ENCODE assay signal across 25 cellular contexts in genomic region chr1:201890223-201890622, GRCh38. TPM values are rescaled to one million over a fixed set of nuclear protein-coding genes. Genes with fewer than 3 reads are reported as not detected.
DNase-seq lines count a peak whose midpoint lies in the region; ATAC-seq, FAIRE-seq and TF ChIP-seq lines count a peak whose summit lies in the region.
"Had no signal": no experiment of that assay in that cellular context is flagged by ENCODE, and none has a peak within 500 bp of the region (broad histone marks: within the 10 kb centered on the region; RNA-seq: fewer than 3 reads in every experiment).

No MANE protein-coding gene starts in this region.

- peak overlapping the region; percentile 89 for H3K4me2 ChIP-seq in osteoblast (ENCODE audit: insufficient read depth, low read length)

- peaks cover 10% of the 10 kb centered on the region for H4K20me1 ChIP-seq in osteoblast (ENCODE audit: insufficient read depth, low read length)

- ATAC-seq in heart left ventricle (no peak), Right ventricle myocardium superior (ENCODE audit: poor library complexity) (no peak)
- ATAC-seq: A549; effector memory CD8-positive, alpha-beta T cell; Right ventricle myocardium inferior had no signal

- H3K4me3 ChIP-seq in heart left ventricle (peak overlapping the region in 7 of 12 donors; percentile 66 to 93 (median 83)), brain microvascular endothelial cell (ENCODE audit: low read depth, low read length) (no peak overlapping the region), osteoblast (ENCODE audit: insufficient read depth, low read length) (no peak overlapping the region), tibial artery (peak overlapping the region; percentile 82 to 85), stomach (peak overlapping the region in 1 of 4 donors; percentile 75)
- H3K4me3 ChIP-seq: A549 had no signal

- H3K27me3 ChIP-seq in heart left ventricle (peaks cover 0 to 14% (median 0%) of the 10 kb centered on the region in 9 donors), brain microvascular endothelial cell (replicated peaks) (no peaks in the 10 kb centered on the region), osteoblast (ENCODE audit: insufficient read depth, low read length) (no peaks in the 10 kb centered on the region), tibial artery (no peaks in the 10 kb centered on the region), stomach (peaks cover 0 to 17% (median 7%) of the 10 kb centered on the region in 3 donors)

- intact Hi-C loops in heart left ventricle (cut with DNase I) (loop anchor here in 5 of 10 donors (10.0 kb wide), 4 partner anchors 55 to 245 kb away; partner anchors contain the start of genes GPR37L1 (in 1 of the 5) and LMOD1 (in 1 of the 5)), Right ventricle myocardium superior (cut with DNase I) (no loop called here), tibial artery (cut with DNase I; ENCODE audit: low total_unique reads) (no loop called here), stomach (cut with DNase I; ENCODE audit: low total_unique reads) (loop anchor here (10.0 kb wide), 1 partner anchor 55 kb away; the partner anchor contains the start of gene LMOD1)

- peak overlapping the region in 7 of 12 donors; percentile 72 to 95 (median 88) for H3K27ac ChIP-seq in heart left ventricle
- no peak overlapping the region for H3K27ac ChIP-seq in brain microvascular endothelial cell
- no peak overlapping the region for H3K27ac ChIP-seq in osteoblast (ENCODE audit: low read depth, low read length)
- H3K27ac ChIP-seq in tibial artery, result peak overlapping the region; percentile 80 to 95
- H3K27ac ChIP-seq in stomach, result peak overlapping the region in 1 of 5 donors; percentile 86
- H3K27ac ChIP-seq: A549, GM23248 had no signal

- no peaks in the 10 kb centered on the region for H3K79me2 ChIP-seq in osteoblast (ENCODE audit: insufficient read depth, low read length)

- WGBS in heart left ventricle, 4 donors, result 85 to 96% (median 89%) methylated on average over 7 of the region's 7 CpGs
- 81 to 92% (median 87%) methylated on average over 7 of the region's 7 CpGs for WGBS in stomach, 5 donors

- DNase-seq in heart left ventricle (peak in 1 of 5 donors; percentile 19), Right ventricle myocardium superior (no peak), brain microvascular endothelial cell (no peak), osteoblast (ENCODE audit: insufficient read length, low spot score, missing footprints) (peak; percentile 13), tibial artery (peak; percentile 19 to 66), GM19239 (ENCODE audit: insufficient read length, low spot score) (no peak), middle frontal gyrus (ENCODE audit: extremely low spot score, low spot score) (no peak), stomach (no peak)
- DNase-seq: activated CD4-positive, CD25-positive, alpha-beta regulatory T cell treated with anti-CD3 and anti-CD28 coated beads, Interleukin-2, amount 50 U/mL, for 72 hours; activated CD8-positive, alpha-beta memory T cell treated with anti-CD3 and anti-CD28 coated beads for 24 hours; activated naive CD4-positive, alpha-beta T cell treated with anti-CD3 and anti-CD28 coated beads for 36 hours; activated T-cell treated with anti-CD3 and anti-CD28 coated beads, Interleukin-2, amount 50 U/mL, for 48 hours; COR-L47; effector memory CD8-positive, alpha-beta T cell; esophagus squamous epithelium; GM23248; Karpas-422; NCI-H187 treated with DMSO at 0.1 percent for 48 hours; NCI-H69; small intestine; stimulated activated CD4-positive, alpha-beta T cell treated with anti-CD3 and anti-CD28 coated beads, Interleukin-2, amount 100 ng/mL, for 48 hours; stimulated activated naive CD4-positive, alpha-beta T cell treated with Interleukin-2 at 50 U/mL for 16 hours; trophoblast cell had no signal

- H3K9me3 ChIP-seq in heart left ventricle (no peaks in the 10 kb centered on the region), osteoblast (ENCODE audit: low read depth, low read length) (no peaks in the 10 kb centered on the region), tibial artery (no peaks in the 10 kb centered on the region), stomach (no peaks in the 10 kb centered on the region)
- H3K9me3 ChIP-seq: A549, esophagus squamous epithelium had no signal

- TF ChIP-seq EP300 in stomach (IDR thresholded peaks at IDR 0.05), result no peak

- in situ Hi-C loops in brain microvascular endothelial cell (cut with HindIII; ENCODE audit: low pct_ligation_motif_present, low sequenced_read_pairs), result no loop called here

- H3K36me3 ChIP-seq in heart left ventricle, result peaks cover 0 to 10% (median 0%) of the 10 kb centered on the region in 9 donors
- no peaks in the 10 kb centered on the region for H3K36me3 ChIP-seq in brain microvascular endothelial cell (replicated peaks)
- peaks cover 6% of the 10 kb centered on the region for H3K36me3 ChIP-seq in osteoblast (ENCODE audit: insufficient read depth, low read length)
- H3K36me3 ChIP-seq in tibial artery, result peaks cover 0 to 8% (median 0%) of the 10 kb centered on the region in 3 donors
- no peaks in the 10 kb centered on the region for H3K36me3 ChIP-seq in stomach
- H3K36me3 ChIP-seq: esophagus squamous epithelium had no signal

- H3K4me1 ChIP-seq in heart left ventricle (peaks cover 0 to 70% (median 23%) of the 10 kb centered on the region in 12 donors), osteoblast (ENCODE audit: insufficient read depth, low read length) (peaks cover 22% of the 10 kb centered on the region), tibial artery (peaks cover 0 to 80% (median 52%) of the 10 kb centered on the region in 4 donors), stomach (peaks cover 14 to 51% (median 33%) of the 10 kb centered on the region in 4 donors)

- FAIRE-seq in GM19239 (lab: Jason Lieb, UNC), result no peak
- FAIRE-seq: A549, small intestine had no signal

- no peak for TF ChIP-seq CTCF in heart left ventricle (IDR thresholded peaks at IDR 0.05)
- peak; percentile 20 for TF ChIP-seq CTCF in brain microvascular endothelial cell (IDR thresholded peaks at IDR 0.05; ENCODE audit: low read depth, low read length, missing control alignments)
- TF ChIP-seq CTCF in osteoblast (IDR thresholded peaks at IDR 0.05; ENCODE audit: extremely low read depth, low read depth, low read length), result no peak
- no peak for TF ChIP-seq CTCF in tibial artery (IDR thresholded peaks at IDR 0.05)
- TF ChIP-seq CTCF in stomach (IDR thresholded peaks at IDR 0.05), result no peak

- no peak overlapping the region for H2AFZ ChIP-seq in osteoblast (ENCODE audit: low read length)
- H2AFZ ChIP-seq: GM23248 had no signal

- TF ChIP-seq POLR2A in heart left ventricle (IDR thresholded peaks at IDR 0.05) (no peak), stomach (IDR thresholded peaks at IDR 0.05) (no peak)

RNA-seq across cellular contexts. Expression of gene SHISA4, which starts 1.5 kb away (rescaled TPM):
- 100 to 1,000 TPM in 6 of 9 donors, 10 to 100 TPM in 3; 66.5 to 262 (median 133) TPM for total RNA-seq in heart left ventricle
- polyA plus RNA-seq in heart left ventricle, result 100 to 1,000 TPM in 1 of 2 donors, 10 to 100 TPM in 1; 53.2 to 101 TPM
- total RNA-seq in Right ventricle myocardium superior, result 162 TPM
- 25.3 and 27.1 TPM in 2 replicates for total RNA-seq in osteoblast
- total RNA-seq in stomach, result 10 to 100 TPM in 3 of 5 donors, 1 to 10 TPM in 1, under 1 TPM in 1; 0.87 to 33.3 (median 10.3) TPM
- polyA plus RNA-seq in stomach, result 10 to 100 TPM; 14.1 to 18.3 (median 14.6) TPM

RNA-seq across cellular contexts. Expression of gene LMOD1, which starts 56.1 kb away (rescaled TPM):
- total RNA-seq in heart left ventricle, result 10 to 100 TPM in 4 of 9 donors, 1 to 10 TPM in 5; 4.6 to 24.9 (median 10.0) TPM
- 10 to 100 TPM in 1 of 2 donors, 1 to 10 TPM in 1; 5.1 to 14.5 TPM for polyA plus RNA-seq in heart left ventricle
- total RNA-seq in Right ventricle myocardium superior, result 9.6 TPM
- total RNA-seq in osteoblast, result 17.1 and 21.7 TPM in 2 replicates
- total RNA-seq in stomach, result 100 to 1,000 TPM in 3 of 5 donors, 10 to 100 TPM in 2; 27.5 to 420 (median 102) TPM
- polyA plus RNA-seq in stomach, result 100 to 1,000 TPM in 1 of 3 donors, 10 to 100 TPM in 2; 19.6 to 117 (median 22.9) TPM
- total RNA-seq: activated naive CD4-positive, alpha-beta T cell treated with anti-CD3 and anti-CD28 coated beads for 36 hours had no signal
- polyA plus RNA-seq: A549 had no signal

Comparison
In these comparisons a context has a peak if more than half of its experiments do, and no peak if none do; other contexts are left out.
1. DNase-seq: peak in osteoblast (single experiment) and tibial artery (2 of 2); none in Right ventricle myocardium superior (single experiment), brain microvascular endothelial cell (single experiment), GM19239 (single experiment), middle frontal gyrus (single experiment) and stomach (single experiment).
2. H3K27ac ChIP-seq: peak in heart left ventricle (7 of 12) and tibial artery (2 of 2); none in brain microvascular endothelial cell (single experiment) and osteoblast (single experiment).
3. H3K4me3 ChIP-seq: peak in heart left ventricle (7 of 12) and tibial artery (2 of 2); none in brain microvascular endothelial cell (single experiment) and osteoblast (single experiment).